In the genomic region with DNA sequence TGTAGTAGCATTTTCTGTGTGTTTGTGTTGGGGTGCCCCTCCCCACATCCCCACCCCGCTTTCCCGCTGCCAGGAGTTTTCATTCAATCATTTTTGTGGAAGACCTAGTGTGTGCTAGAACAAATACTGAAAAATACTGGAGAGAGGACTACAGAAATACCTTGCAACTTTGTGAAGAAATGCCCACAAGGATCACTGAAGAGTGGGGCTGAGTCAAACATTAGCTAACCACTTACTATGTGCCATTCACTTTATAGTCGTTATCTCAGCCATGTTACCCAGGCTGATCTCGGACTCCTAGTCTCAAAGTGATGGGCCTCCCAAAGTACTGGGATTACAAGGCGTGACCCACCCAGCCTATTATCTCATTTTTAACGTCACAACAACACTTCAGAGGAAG, we compare ENCODE assay signal across 8 cellular contexts. TPM values are rescaled to one million over a fixed set of nuclear protein-coding genes. Genes with fewer than 3 reads are reported as not detected.
A peak's percentile ranks its signal among the peaks of the same experiment; 100 is the strongest.
DNase-seq lines count a peak whose midpoint lies in the region; ATAC-seq and TF ChIP-seq lines count a peak whose summit lies in the region.

No MANE protein-coding gene starts in this region.

- H3K27ac ChIP-seq in layer of hippocampus (ENCODE audit: low read depth, low read length): peak overlapping the region; percentile 82

- peaks cover 36% of the 10 kb centered on the region for H3K4me1 Mint-ChIP-seq in activated naive CD4-positive, alpha-beta T cell treated with anti-CD3 and anti-CD28 coated beads for 36 hours (ENCODE audit: low read depth)
- H3K4me1 Mint-ChIP-seq in type B pancreatic cell (ENCODE audit: unreplicated experiment): peaks cover 28% of the 10 kb centered on the region

- H3K9me3 Mint-ChIP-seq in activated naive CD4-positive, alpha-beta T cell treated with anti-CD3 and anti-CD28 coated beads for 36 hours: no peaks in the 10 kb centered on the region
- H3K9me3 Mint-ChIP-seq in activated naive CD4-positive, alpha-beta T cell treated with anti-CD3 and anti-CD28 coated beads, Interleukin-2, amount 50 U/mL, for 72 hours: no peaks in the 10 kb centered on the region
- no peaks in the 10 kb centered on the region for H3K9me3 Mint-ChIP-seq in type B pancreatic cell

- ATAC-seq in activated naive CD4-positive, alpha-beta T cell treated with anti-CD3 and anti-CD28 coated beads, Interleukin-2, amount 50 U/mL, for 72 hours: peak; percentile 5 to 42
- no peak for ATAC-seq in GM21381 (IDR thresholded peaks at IDR 0.05; ENCODE audit: unreplicated experiment)

- peak overlapping the region; percentile 93 for H3K4me3 Mint-ChIP-seq in activated naive CD4-positive, alpha-beta T cell treated with anti-CD3 and anti-CD28 coated beads for 36 hours
- H3K4me3 Mint-ChIP-seq in type B pancreatic cell: peak overlapping the region; percentile 99

- H3K27ac Mint-ChIP-seq in activated naive CD4-positive, alpha-beta T cell treated with anti-CD3 and anti-CD28 coated beads for 36 hours: peak overlapping the region; percentile 94
- H3K27ac Mint-ChIP-seq in activated naive CD4-positive, alpha-beta T cell treated with anti-CD3 and anti-CD28 coated beads, Interleukin-2, amount 50 U/mL, for 72 hours: peak overlapping the region; percentile 97 to 98
- H3K27ac Mint-ChIP-seq in type B pancreatic cell: peak overlapping the region; percentile 98

- intact Hi-C loops in activated naive CD4-positive, alpha-beta T cell treated with anti-CD3 and anti-CD28 coated beads for 36 hours (cut with micrococcal nuclease): loop anchor here (1.0 kb wide), 2 partner anchors 19 to 77 kb away; no protein-coding TSS in a partner anchor

- no peaks in the 10 kb centered on the region for H3K27me3 Mint-ChIP-seq in activated naive CD4-positive, alpha-beta T cell treated with anti-CD3 and anti-CD28 coated beads for 36 hours (ENCODE audit: low read depth)
- H3K27me3 Mint-ChIP-seq in type B pancreatic cell: no peaks in the 10 kb centered on the region

- no peaks in the 10 kb centered on the region for H3K27me3 ChIP-seq in layer of hippocampus (ENCODE audit: control insufficient read depth, insufficient read depth, low read length)

- H3K36me3 Mint-ChIP-seq in activated naive CD4-positive, alpha-beta T cell treated with anti-CD3 and anti-CD28 coated beads for 36 hours (ENCODE audit: low read depth): peaks cover under 1% of the 10 kb centered on the region
- H3K36me3 Mint-ChIP-seq in activated naive CD4-positive, alpha-beta T cell treated with anti-CD3 and anti-CD28 coated beads, Interleukin-2, amount 50 U/mL, for 72 hours: peaks cover 5 to 7% of the 10 kb centered on the region in 2 donors
- no peaks in the 10 kb centered on the region for H3K36me3 Mint-ChIP-seq in type B pancreatic cell

- CTCF ChIA-PET in activated naive CD4-positive, alpha-beta T cell treated with anti-CD3 and anti-CD28 coated beads for 36 hours (lab: Charles Lee): interaction anchor here (0.6 to 16.6 kb wide), 11 partner anchors 8 to 124 kb away, joined by 3 to 209 read pairs (median 5); no protein-coding TSS in a partner anchor

- no peak for DNase-seq in activated naive CD4-positive, alpha-beta T cell treated with anti-CD3 and anti-CD28 coated beads for 36 hours
- DNase-seq in activated naive CD4-positive, alpha-beta T cell (lab: John Stamatoyannopoulos, UW): no peak
- no peak for DNase-seq in activated naive CD4-positive, alpha-beta T cell treated with anti-CD3 and anti-CD28 coated beads, Interleukin-2, amount 50 U/mL, for 72 hours (ENCODE audit: low spot score in 2 of 2)
- DNase-seq in type B pancreatic cell (ENCODE audit: extremely low spot score, unreplicated experiment) (no peak), GM19238 (ENCODE audit: insufficient read length, low spot score) (no peak)
- DNase-seq in stimulated activated CD4-positive, alpha-beta T cell treated with anti-CD3 and anti-CD28 coated beads, Interleukin-15, amount 100 ng/mL, for 24 hours: no peak

- TF ChIP-seq CTCF in type B pancreatic cell (conservative IDR thresholded peaks at IDR 0.05): no peak

RNA-seq across cellular contexts. Expression of a gene that starts 0.6 kb away (rescaled TPM):
- total RNA-seq in activated naive CD4-positive, alpha-beta T cell treated with anti-CD3 and anti-CD28 coated beads for 36 hours: 10 to 100 TPM; 60.1 to 66.8 TPM
- 100 to 1,000 TPM in 1 of 2 donors, 10 to 100 TPM in 1; 64.0 to 134 TPM for total RNA-seq in activated naive CD4-positive, alpha-beta T cell treated with anti-CD3 and anti-CD28 coated beads, Interleukin-2, amount 50 U/mL, for 72 hours
- total RNA-seq in type B pancreatic cell (ENCODE audit: low replicate concordance): 101 and 105 TPM in 2 replicates

RNA-seq across cellular contexts. Expression of a gene that starts 16.6 kb away (rescaled TPM):
- total RNA-seq in activated naive CD4-positive, alpha-beta T cell treated with anti-CD3 and anti-CD28 coated beads for 36 hours: under 1 TPM in 1 of 2 experiments, not detected in 1; 0.07 TPM
- 1 to 10 TPM in 1 of 2 donors, under 1 TPM in 1; 0.19 to 1.0 TPM for total RNA-seq in activated naive CD4-positive, alpha-beta T cell treated with anti-CD3 and anti-CD28 coated beads, Interleukin-2, amount 50 U/mL, for 72 hours
- total RNA-seq in type B pancreatic cell (ENCODE audit: low replicate concordance): 0.56 TPM in 1 of 2 replicates, not detected in the other

RNA-seq across cellular contexts. Expression of a gene that starts 20.0 kb away (rescaled TPM):
- 1,000 to 10,000 TPM; 2,826 to 2,914 TPM for total RNA-seq in activated naive CD4-positive, alpha-beta T cell treated with anti-CD3 and anti-CD28 coated beads for 36 hours
- 1,000 to 10,000 TPM; 2,180 to 2,388 TPM for total RNA-seq in activated naive CD4-positive, alpha-beta T cell treated with anti-CD3 and anti-CD28 coated beads, Interleukin-2, amount 50 U/mL, for 72 hours
- 664 and 1,458 TPM in 2 replicates for total RNA-seq in type B pancreatic cell (ENCODE audit: low replicate concordance)

RNA-seq across cellular contexts. Expression of a gene that starts 41.4 kb away (rescaled TPM):
- 10 to 100 TPM; 11.8 to 15.2 TPM for total RNA-seq in activated naive CD4-positive, alpha-beta T cell treated with anti-CD3 and anti-CD28 coated beads for 36 hours
- total RNA-seq in activated naive CD4-positive, alpha-beta T cell treated with anti-CD3 and anti-CD28 coated beads, Interleukin-2, amount 50 U/mL, for 72 hours: 10 to 100 TPM; 12.7 to 19.7 TPM
- 0.88 and 1.8 TPM in 2 replicates for total RNA-seq in type B pancreatic cell (ENCODE audit: low replicate concordance)

RNA-seq across cellular contexts. Expression of a gene that starts 50.6 kb away (rescaled TPM):
- total RNA-seq in activated naive CD4-positive, alpha-beta T cell treated with anti-CD3 and anti-CD28 coated beads for 36 hours: 10 to 100 TPM; 44.9 to 49.0 TPM
- total RNA-seq in activated naive CD4-positive, alpha-beta T cell treated with anti-CD3 and anti-CD28 coated beads, Interleukin-2, amount 50 U/mL, for 72 hours: 100 to 1,000 TPM in 1 of 2 donors, 10 to 100 TPM in 1; 67.7 to 110 TPM
- total RNA-seq in type B pancreatic cell (ENCODE audit: low replicate concordance): 95.4 and 97.6 TPM in 2 replicates
